In the genomic region with DNA sequence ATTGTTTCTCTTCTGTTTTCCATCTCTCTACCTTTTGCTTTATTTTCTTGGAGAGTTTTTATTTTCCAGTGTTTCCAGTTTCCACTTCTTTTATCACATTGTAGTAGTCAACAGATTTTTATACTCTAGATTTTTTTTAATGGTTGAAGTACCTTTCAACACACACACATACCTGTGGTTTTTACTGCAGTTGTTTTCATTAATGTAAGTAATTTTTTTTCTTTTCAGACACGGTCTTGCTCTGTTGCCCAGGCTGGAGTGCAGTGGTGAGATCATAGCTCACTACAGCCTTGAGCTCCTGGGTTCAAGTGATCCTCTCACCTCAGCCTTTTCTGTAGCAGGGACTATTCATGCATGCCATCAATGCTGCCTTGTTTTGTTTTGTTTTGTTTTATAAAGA, we compare ENCODE assay signal across 29 cellular contexts.
"Had no signal": no experiment of that assay in that cellular context is flagged by ENCODE, and none has a peak within 500 bp of the region (broad histone marks: within the 10 kb centered on the region; RNA-seq: fewer than 3 reads in every experiment).

No MANE protein-coding gene starts in this region.

- H3K4me1 ChIP-seq: esophagus squamous epithelium, left lung, pancreas, right lobe of liver, suprapubic skin, vagina had no signal

- H3K9me3 ChIP-seq: esophagus squamous epithelium, pancreas, right lobe of liver had no signal

- H3K27me3 ChIP-seq: esophagus squamous epithelium, left lung, neutrophil, pancreas, right lobe of liver, suprapubic skin, vagina had no signal

- H3K36me3 ChIP-seq: esophagus squamous epithelium, left lung, neutrophil, pancreas, right lobe of liver, suprapubic skin, vagina had no signal

- H3K4me3 Mint-ChIP-seq: immature natural killer cell; mesothelial cell of epicardium; naive B cell; natural killer cell treated with Interleukin-12 subunit alpha and Interleukin-12 subunit beta and Interleukin-15 and Interleukin-18, amount 100 ng/mL, for 72 hours; neural crest cell; stimulated activated naive CD8-positive, alpha-beta T cell treated with anti-CD3 and anti-CD28 coated beads, Interleukin-15, amount 100 ng/mL, for 72 hours had no signal

- FAIRE-seq: keratinocyte, pancreas, small intestine had no signal

- H3K27ac Mint-ChIP-seq: immature natural killer cell; mesothelial cell of epicardium; naive B cell; natural killer cell treated with Interleukin-12 subunit alpha and Interleukin-12 subunit beta and Interleukin-15 and Interleukin-18, amount 100 ng/mL, for 72 hours; stimulated activated naive CD8-positive, alpha-beta T cell treated with anti-CD3 and anti-CD28 coated beads, Interleukin-15, amount 100 ng/mL, for 72 hours had no signal

- H3K4me3 ChIP-seq: coronary artery, esophagus squamous epithelium, left lung, mucosa of descending colon, pancreas, right lobe of liver, suprapubic skin, vagina had no signal

- H3K36me3 Mint-ChIP-seq: mesothelial cell of epicardium, naive B cell had no signal

- H3K27me3 Mint-ChIP-seq: naive B cell; natural killer cell treated with Interleukin-12 subunit alpha and Interleukin-12 subunit beta and Interleukin-15 and Interleukin-18, amount 100 ng/mL, for 72 hours; stimulated activated naive CD8-positive, alpha-beta T cell treated with anti-CD3 and anti-CD28 coated beads, Interleukin-15, amount 100 ng/mL, for 72 hours had no signal

- DNase-seq: dermis blood vessel endothelial cell; effector memory CD4-positive, alpha-beta T cell; erythroblast; esophagus squamous epithelium; foreskin melanocyte; hypothalamus; immature natural killer cell; left cardiac atrium; left lung; mesenchymal stem cell; mucosa of descending colon; naive B cell; pancreas; right lobe of liver; small intestine; stimulated activated CD4-positive, alpha-beta T cell treated with anti-CD3 and anti-CD28 coated beads, Interleukin-1b, Interleukin-23, amount 100 ng/mL, for 48 hours; stimulated activated CD4-positive, alpha-beta T cell treated with anti-CD3 and anti-CD28 coated beads, Interleukin-4, amount 100 ng/mL, for 1 hour; stimulated activated CD8-positive, alpha-beta memory T cell treated with anti-CD3 and anti-CD28 coated beads, Interleukin-4, amount 100 ng/mL, for 48 hours; stimulated activated naive CD4-positive, alpha-beta T cell; stimulated activated naive CD8-positive, alpha-beta T cell treated with anti-CD3 and anti-CD28 coated beads, Interleukin-15, amount 100 ng/mL, for 72 hours; trophoblast cell had no signal

- H3K4me1 Mint-ChIP-seq: immature natural killer cell; mesothelial cell of epicardium; naive B cell; neural crest cell; stimulated activated naive CD8-positive, alpha-beta T cell treated with anti-CD3 and anti-CD28 coated beads, Interleukin-15, amount 100 ng/mL, for 72 hours had no signal
